ENCODE assay signal across 13 cellular contexts in the genomic region with DNA sequence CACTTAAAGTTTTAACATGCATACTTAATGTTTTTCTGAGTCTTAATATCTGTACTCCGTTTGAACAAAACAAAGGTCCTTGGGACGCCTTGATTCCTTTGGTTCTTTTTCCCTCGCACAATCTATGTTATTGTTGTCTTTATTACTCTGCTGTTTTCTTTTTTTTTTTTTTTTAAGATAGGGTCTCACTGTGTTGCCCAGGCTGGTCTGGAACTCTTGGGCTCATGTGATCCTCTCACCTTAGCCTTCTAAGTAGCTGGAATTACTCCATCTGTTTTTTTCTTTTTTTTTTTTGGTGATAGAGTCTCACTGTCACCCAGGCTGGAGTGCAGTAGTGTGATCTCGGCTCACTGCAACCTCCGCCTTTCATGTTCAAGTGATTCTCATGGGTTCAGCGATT.
DNase-seq lines count a peak whose midpoint lies in the region; ATAC-seq and TF ChIP-seq lines count a peak whose summit lies in the region.
"Had no signal": no experiment of that assay in that cellular context is flagged by ENCODE, and none has a peak within 500 bp of the region (broad histone marks: within the 10 kb centered on the region; RNA-seq: fewer than 3 reads in every experiment).

No MANE protein-coding gene starts in this region.

- DNase-seq in HEK293T (ENCODE audit: extremely low spot score) (no peak), nephron progenitor cell (no peak), midbrain (lab: John Stamatoyannopoulos, UW) (no peak), T1000 (lab: John Stamatoyannopoulos, UW) (no peak)
- no peak for DNase-seq in central memory CD8-positive, alpha-beta T cell (ENCODE audit: low spot score in 2 of 2)
- DNase-seq: BE2C; CD4-positive, alpha-beta memory T cell; DMS79; HCEC 1CT; IMR-90 had no signal

- H3K27me3 Mint-ChIP-seq in central memory CD8-positive, alpha-beta T cell = no peaks in the 10 kb centered on the region
- H3K27me3 Mint-ChIP-seq in nephron progenitor cell (ENCODE audit: low read depth, poor library complexity) = no peaks in the 10 kb centered on the region
- H3K27me3 Mint-ChIP-seq: CD4-positive, alpha-beta memory T cell had no signal

- peak overlapping the region; percentile 71 for H3K27ac Mint-ChIP-seq in central memory CD8-positive, alpha-beta T cell (ENCODE audit: low read depth)
- peak overlapping the region; percentile 89 for H3K27ac Mint-ChIP-seq in nephron progenitor cell

- H3K36me3 Mint-ChIP-seq in central memory CD8-positive, alpha-beta T cell (ENCODE audit: insufficient read depth) = peaks cover 60% of the 10 kb centered on the region
- H3K36me3 Mint-ChIP-seq in nephron progenitor cell (ENCODE audit: low read depth) = peaks cover 91% of the 10 kb centered on the region

- no peak for ATAC-seq in central memory CD8-positive, alpha-beta T cell (replicated peaks; ENCODE audit: extremely low read depth, poor library complexity, severe bottlenecking)
- no peak for ATAC-seq in GM18519 (IDR thresholded peaks at IDR 0.05; ENCODE audit: low FRiP score, unreplicated experiment)
- ATAC-seq: A549, GM12878 had no signal

- CTCF ChIA-PET in HEK293T (lab: Yijun Ruan, JAX) = no interaction called here

- TF ChIP-seq CTCF in nephron progenitor cell (IDR thresholded peaks at IDR 0.05) = no peak

- H3K4me1 Mint-ChIP-seq in central memory CD8-positive, alpha-beta T cell = peaks cover 11% of the 10 kb centered on the region
- H3K4me1 Mint-ChIP-seq in nephron progenitor cell = peaks cover 21% of the 10 kb centered on the region

- POLR2A ChIA-PET in HEK293T (lab: Yijun Ruan, JAX) = no interaction called here

- no peaks in the 10 kb centered on the region for H3K9me3 Mint-ChIP-seq in central memory CD8-positive, alpha-beta T cell
- peaks cover 5% of the 10 kb centered on the region for H3K9me3 Mint-ChIP-seq in nephron progenitor cell

- H3K4me3 Mint-ChIP-seq in central memory CD8-positive, alpha-beta T cell = no peak overlapping the region
- no peak overlapping the region for H3K4me3 Mint-ChIP-seq in nephron progenitor cell

TF ChIP-seq in HEK293T, 16 proteins besides CTCF, POLR2A, EP300 and RAD21:
- TF ChIP-seq ZNF384 (IDR thresholded peaks at IDR 0.05) (peak; percentile 73), HDGF (IDR thresholded peaks at IDR 0.05; ENCODE audit: borderline replicate concordance) (no peak)
